ENCODE assay signal across 30 cellular contexts in the genomic region with DNA sequence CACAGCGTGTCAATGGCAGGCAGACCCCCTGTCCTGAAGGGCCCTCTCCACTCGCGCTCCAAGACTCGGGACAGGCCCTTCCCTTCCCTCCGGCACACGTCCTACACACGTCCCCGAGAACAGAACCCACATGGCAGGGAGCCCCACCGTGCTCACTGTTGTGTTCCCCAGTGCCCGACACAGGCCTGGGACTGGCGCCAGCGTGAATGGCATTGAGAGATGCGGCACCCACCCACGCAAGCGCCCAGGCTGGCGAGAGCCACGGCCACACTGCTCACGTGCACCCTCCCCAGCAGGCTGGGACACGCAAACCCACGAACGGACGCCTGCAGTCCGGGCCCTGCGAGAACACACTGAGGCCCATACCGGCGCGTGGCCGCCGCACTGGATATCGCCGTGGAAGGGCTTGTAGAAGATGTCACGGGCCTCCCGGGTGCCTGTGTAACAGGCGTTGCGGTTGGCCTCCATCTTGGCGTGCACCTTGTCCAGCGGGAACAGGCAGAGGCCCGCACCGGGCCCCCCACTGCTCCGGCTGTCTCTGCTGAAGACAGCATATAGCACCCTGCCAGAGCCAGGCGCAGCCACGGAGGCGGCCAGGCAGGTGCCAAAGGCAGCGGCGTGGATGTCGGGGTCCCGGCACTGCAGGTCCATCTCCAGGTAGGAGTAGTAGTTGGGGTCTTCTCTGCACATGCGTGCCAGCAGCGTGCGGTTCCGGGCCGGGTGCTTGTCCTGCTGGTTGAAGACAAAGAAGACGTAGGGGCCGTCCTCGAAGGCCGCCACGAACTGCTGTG.
"Had no signal": no experiment of that assay in that cellular context is flagged by ENCODE, and none has a peak within 500 bp of the region (broad histone marks: within the 10 kb centered on the region; RNA-seq: fewer than 3 reads in every experiment).

No MANE protein-coding gene starts in this region.

- H3K4me3 ChIP-seq: adrenal gland, body of pancreas, breast epithelium, SJCRH30, SK-N-MC had no signal

- ATAC-seq: activated naive CD4-positive, alpha-beta T cell treated with anti-CD3 and anti-CD28 coated beads, Interleukin-2, amount 50 U/mL, for 72 hours; activated T-cell treated with anti-CD3 and anti-CD28 coated beads, Interleukin-2, amount 50 U/mL, for 4 hours; body of pancreas had no signal

- FAIRE-seq: astrocyte, TTC549 had no signal

- DNase-seq: activated B cell treated with CpG ODN at 0.5 μM for 24 hours; activated CD4-positive, alpha-beta memory T cell treated with anti-CD3 and anti-CD28 coated beads for 36 hours; activated CD4-positive, alpha-beta T cell treated with anti-CD3 and anti-CD28 coated beads for 4 hours; activated CD4-positive, alpha-beta T cell treated with anti-CD3 and anti-CD28 coated beads, Interleukin-2, amount 50 U/mL, for 1 hour; activated CD4-positive, CD25-positive, alpha-beta regulatory T cell treated with anti-CD3 and anti-CD28 coated beads, Interleukin-2, amount 50 U/mL, for 72 hours; activated CD8-positive, alpha-beta memory T cell treated with anti-CD3 and anti-CD28 coated beads, Interleukin-2, amount 50 U/mL, for 4 hours; activated gamma-delta T cell treated with Interleukin-2 at 50 U/mL for 16 hours; activated naive CD4-positive, alpha-beta T cell treated with anti-CD3 and anti-CD28 coated beads for 36 hours; activated T-cell treated with anti-CD3 and anti-CD28 coated beads for 4 hours; activated T-cell treated with anti-CD3 and anti-CD28 coated beads, Interleukin-2, amount 50 U/mL, for 4 hours; adrenal gland; body of pancreas; MM.1S; MV-4-11; NCI-H1092; NCI-H1436 treated with DMSO at 0.1 percent for 48 hours; NCI-H1694 treated with DMSO at 0.1 percent for 48 hours; NCI-H2029; NCI-H2107; NCI-H2171; NCI-H526; NCI-H748 treated with DMSO at 0.1 percent for 48 hours; OCI-M1; SJCRH30; T1000 had no signal

- H3K27ac ChIP-seq: adrenal gland, SJCRH30, SK-N-MC had no signal

- H3K9me3 ChIP-seq: adrenal gland, body of pancreas, breast epithelium, SJCRH30 had no signal

- H3K36me3 ChIP-seq: breast epithelium had no signal

- H3K27me3 ChIP-seq: adrenal gland, body of pancreas, breast epithelium, SJCRH30 had no signal
